In genomic region chrX:1701396-1701901, GRCh38 we compare ENCODE assay signal across 8 cellular contexts.
A peak's percentile ranks its signal among the peaks of the same experiment; 100 is the strongest.
DNase-seq lines count a peak whose midpoint lies in the region; ATAC-seq, FAIRE-seq and TF ChIP-seq lines count a peak whose summit lies in the region.
"Not testable (repeated sequence)": the region's sequence is repeated elsewhere in the genome, so short reads cannot be mapped to it uniquely, and the experiment has no call there.

No MANE protein-coding gene starts in this region.

- H3K36me3 ChIP-seq in CD8-positive, alpha-beta T cell (ENCODE audit: insufficient read depth, low read length); Karpas-422 (ENCODE audit: insufficient read depth, low read length); K562 (ENCODE audit: control insufficient read depth, insufficient read depth, low read length); esophagus muscularis mucosa; mesendoderm (ENCODE audit: control insufficient read depth, insufficient read depth, low read length): not testable (repeated sequence)

- not testable (repeated sequence) for H3K27ac ChIP-seq in CD8-positive, alpha-beta T cell (ENCODE audit: low read depth, low read length); Karpas-422 (ENCODE audit: low read length); K562 (ENCODE audit: extremely low read depth, low read depth, low read length); esophagus muscularis mucosa (replicated peaks in 1 of 4); mesendoderm (ENCODE audit: low read depth, low read length)

- DNase-seq in CD8-positive, alpha-beta T cell; K562 (ENCODE audit: extremely low read depth in 1 of 4, low spot score in 3 of 4): not testable (repeated sequence)
- DNase-seq in DMS53 (lab: John Stamatoyannopoulos, UW) (peak; percentile 38), Karpas-422 (peak; percentile 31), RPMI8226 (peak; percentile 70), esophagus muscularis mucosa (ENCODE audit: extremely low spot score) (peak; percentile 34), mesendoderm (peak; percentile 64), osteocyte (ENCODE audit: extremely low spot score, unreplicated experiment) (peak; percentile 44)

- not testable (repeated sequence) for H3K4me1 Mint-ChIP-seq in CD8-positive, alpha-beta T cell (ENCODE audit: low read depth); osteocyte (ENCODE audit: unreplicated experiment)

- not testable (repeated sequence) for H3K4me3 Mint-ChIP-seq in CD8-positive, alpha-beta T cell; osteocyte (ENCODE audit: unreplicated experiment)

- H3K23ac ChIP-seq in mesendoderm (ENCODE audit: low read length), result not testable (repeated sequence)

- BruUV-seq in K562 (replicated peaks; lab: Mats Ljungman, UMichigan), result not testable (repeated sequence)

- FAIRE-seq in K562 (lab: Jason Lieb, UNC), result not testable (repeated sequence)

- not testable (repeated sequence) for TF ChIP-seq EP300 in K562 (IDR thresholded peaks at IDR 0.05; ENCODE audit: low read length); esophagus muscularis mucosa (IDR thresholded peaks at IDR 0.05)

- H3K27me3 ChIP-seq in CD8-positive, alpha-beta T cell (ENCODE audit: insufficient read depth, low read length); Karpas-422 (ENCODE audit: low read length); K562 (ENCODE audit: control insufficient read depth in 2 of 2, insufficient read depth in 2 of 2, low read length in 2 of 2); esophagus muscularis mucosa; mesendoderm (ENCODE audit: insufficient read depth, low read length, poor library complexity): not testable (repeated sequence)

- not testable (repeated sequence) for H4K5ac ChIP-seq in mesendoderm (ENCODE audit: low read length)

- H3K9me3 ChIP-seq in CD8-positive, alpha-beta T cell (ENCODE audit: low read length); Karpas-422 (ENCODE audit: low read length); K562 (replicated peaks; ENCODE audit: control insufficient read depth, insufficient read depth, low read depth, low read length); esophagus muscularis mucosa: not testable (repeated sequence)

- H3K36me3 Mint-ChIP-seq in CD8-positive, alpha-beta T cell, result peaks cover 20% of the 10 kb centered on the region
- H3K36me3 Mint-ChIP-seq in osteocyte (ENCODE audit: unreplicated experiment), result not testable (repeated sequence)

- POLR2A ChIA-PET in CD8-positive, alpha-beta T cell (lab: Charles Lee); K562 (lab: Yijun Ruan, JAX): not testable (repeated sequence)

- not testable (repeated sequence) for H3K9ac ChIP-seq in Karpas-422 (ENCODE audit: low read length); K562 (ENCODE audit: insufficient read depth in 1 of 2, low read depth in 2 of 2, low read length in 2 of 2); mesendoderm (ENCODE audit: low read length)

- H3K79me1 ChIP-seq in mesendoderm (ENCODE audit: low read length), result not testable (repeated sequence)

- not testable (repeated sequence) for H4K20me1 ChIP-seq in Karpas-422 (ENCODE audit: insufficient read depth, low read depth, low read length); K562 (replicated peaks; ENCODE audit: control insufficient read depth, insufficient read depth, low read length)

- not testable (repeated sequence) for H4K8ac ChIP-seq in mesendoderm (ENCODE audit: low read depth, low read length)

- not testable (repeated sequence) for TF ChIP-seq RAD21 in K562 (CRISPR knock-in tag; conservative IDR thresholded peaks at IDR 0.05 in 1 of 2, IDR thresholded peaks at IDR 0.05 in 1 of 2)

- H2AFZ ChIP-seq in Karpas-422 (ENCODE audit: low read length); K562 (ENCODE audit: low read depth, low read length): not testable (repeated sequence)

- H3K9me1 ChIP-seq in K562 (ENCODE audit: control insufficient read depth, insufficient read depth, low read length), result not testable (repeated sequence)

- not testable (repeated sequence) for H2BK15ac ChIP-seq in mesendoderm (replicated peaks; ENCODE audit: low read depth)

- not testable (repeated sequence) for H3K4me1 ChIP-seq in CD8-positive, alpha-beta T cell (ENCODE audit: insufficient read depth, low read length); Karpas-422 (ENCODE audit: low read length); K562 (replicated peaks in 1 of 2; ENCODE audit: control insufficient read depth in 2 of 2, insufficient read depth in 2 of 2, low read length in 2 of 2); esophagus muscularis mucosa; mesendoderm (ENCODE audit: control insufficient read depth, low read depth, low read length)

- H3K4ac ChIP-seq in mesendoderm (ENCODE audit: low read depth, low read length), result not testable (repeated sequence)

- in situ Hi-C loops in K562 (cut with MboI), result not testable (repeated sequence)

- CTCF ChIA-PET in CD8-positive, alpha-beta T cell (lab: Charles Lee); K562 (lab: Yijun Ruan, JAX; ENCODE audit: low intra/inter-chr PET ratio): not testable (repeated sequence)

- not testable (repeated sequence) for H3K79me2 ChIP-seq in Karpas-422 (ENCODE audit: low read length); K562 (ENCODE audit: control insufficient read depth, insufficient read depth, low read length); mesendoderm (ENCODE audit: control insufficient read depth, insufficient read depth, low read length)

- not testable (repeated sequence) for H2BK5ac ChIP-seq in mesendoderm (ENCODE audit: low read length)

- not testable (repeated sequence) for H3K18ac ChIP-seq in mesendoderm (ENCODE audit: low read length)

- intact Hi-C loops in CD8-positive, alpha-beta T cell (cut with DNase I, micrococcal nuclease); K562 (cut with micrococcal nuclease); esophagus muscularis mucosa (cut with DNase I): not testable (repeated sequence)

- not testable (repeated sequence) for H3K4me3 ChIP-seq in CD8-positive, alpha-beta T cell (ENCODE audit: low read depth, low read length); Karpas-422 (ENCODE audit: low read length); K562; esophagus muscularis mucosa; mesendoderm (ENCODE audit: low read length)

- not testable (repeated sequence) for H2AK5ac ChIP-seq in mesendoderm (ENCODE audit: low read length)

- ATAC-seq in CD8-positive, alpha-beta T cell; K562: not testable (repeated sequence)

- not testable (repeated sequence) for H3K27me3 Mint-ChIP-seq in CD8-positive, alpha-beta T cell (ENCODE audit: low read depth); osteocyte (ENCODE audit: unreplicated experiment)

- peaks cover 11% of the 10 kb centered on the region for H3K9me3 Mint-ChIP-seq in CD8-positive, alpha-beta T cell
- not testable (repeated sequence) for H3K9me3 Mint-ChIP-seq in osteocyte (ENCODE audit: unreplicated experiment)

- H3K4me2 ChIP-seq in Karpas-422 (ENCODE audit: low read depth, low read length, poor library complexity, severe bottlenecking); K562 (ENCODE audit: insufficient read depth, low read length); mesendoderm (ENCODE audit: low read length): not testable (repeated sequence)

- 25% methylated on average over 9 of the region's 15 CpGs for WGBS in K562 (ENCODE audit: insufficient coverage, low coverage, missing lambda C conversion rate)
- 84% methylated on average over 14 of the region's 15 CpGs for whole genome bisulfite sequencing in esophagus muscularis mucosa
- no CpG with 5 or more reads among the region's 15 CpGs for WGBS in mesendoderm (ENCODE audit: extremely low coverage, insufficient coverage, low lambda C conversion rate)

- H2BK120ac ChIP-seq in mesendoderm (ENCODE audit: low read depth, low read length), result not testable (repeated sequence)

- peak overlapping the region; percentile 37 for H3K27ac Mint-ChIP-seq in CD8-positive, alpha-beta T cell
- not testable (repeated sequence) for H3K27ac Mint-ChIP-seq in osteocyte (ENCODE audit: unreplicated experiment)

- not testable (repeated sequence) for H3K9me2 ChIP-seq in Karpas-422 (replicated peaks; ENCODE audit: insufficient read depth, low read length)

- not testable (repeated sequence) for TF ChIP-seq CTCF in CD8-positive, alpha-beta T cell (IDR thresholded peaks at IDR 0.05); K562 (IDR thresholded peaks at IDR 0.05 in 2 of 3, conservative IDR thresholded peaks at IDR 0.05 in 1 of 3; ENCODE audit: insufficient read depth in 2 of 3, low read depth in 1 of 3, low read length in 3 of 3); esophagus muscularis mucosa (IDR thresholded peaks at IDR 0.05); osteocyte (IDR thresholded peaks at IDR 0.05)

- not testable (repeated sequence) for TF ChIP-seq POLR2A in K562 (conservative IDR thresholded peaks at IDR 0.05); esophagus muscularis mucosa (IDR thresholded peaks at IDR 0.05; ENCODE audit: low read depth)

- H3K56ac ChIP-seq in mesendoderm (ENCODE audit: low read length), result not testable (repeated sequence)

TF ChIP-seq in K562, 482 proteins besides CTCF, POLR2A, EP300 and RAD21:
- TF ChIP-seq HINFP (tag; conservative IDR thresholded peaks at IDR 0.05; ENCODE audit: low read depth), result 0 out of 2 replicates have a peak, but pooled peaks have one; percentile 43
